Comparison of ENCODE assay signal across 11 cellular contexts in the genomic region with DNA sequence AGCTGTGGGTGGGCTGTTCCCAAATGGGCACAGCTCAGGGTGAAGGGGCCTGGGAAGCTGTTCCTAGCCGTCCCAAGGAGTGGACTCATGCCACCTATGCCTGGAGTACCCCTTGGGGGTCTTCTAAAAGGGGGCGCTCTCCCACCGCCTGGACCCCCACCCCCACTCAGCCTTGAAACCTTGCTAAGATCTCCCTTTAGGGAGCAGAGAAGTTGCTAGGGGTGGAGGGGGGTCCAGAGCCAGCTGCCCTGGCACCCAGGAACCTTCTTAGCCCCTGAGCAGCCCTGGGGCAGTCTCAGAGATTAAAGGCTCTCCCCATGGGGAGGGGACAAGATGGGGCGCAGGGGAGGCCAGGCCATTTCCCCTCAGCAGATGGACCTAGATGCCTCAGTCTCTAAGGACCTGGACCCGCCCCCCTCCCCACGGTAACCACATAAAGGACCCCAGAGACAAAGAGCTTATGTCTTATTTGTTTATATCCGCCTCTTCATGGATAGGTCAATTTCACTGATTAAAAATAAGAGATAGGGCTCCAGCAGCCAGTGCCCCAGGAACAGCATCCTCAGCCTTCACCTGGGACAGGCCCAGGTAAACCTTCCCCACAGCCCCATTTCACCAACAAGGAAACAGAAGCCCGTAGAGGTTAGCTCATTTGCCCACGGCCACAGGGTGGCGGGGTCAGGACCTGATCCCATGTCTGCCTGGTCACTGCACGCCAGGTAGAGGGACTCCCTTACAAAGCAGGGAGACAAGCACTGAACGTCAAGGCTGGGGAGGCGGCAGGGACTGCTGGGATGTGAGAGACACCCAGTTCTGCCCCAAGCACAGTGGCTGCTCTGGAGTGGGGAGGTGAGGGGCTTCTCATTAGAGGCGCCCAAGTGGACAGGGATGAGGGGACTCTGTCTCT. TPM values are rescaled to one million over a fixed set of nuclear protein-coding genes. Genes with fewer than 3 reads are reported as not detected.
DNase-seq lines count a peak whose midpoint lies in the region; ATAC-seq and TF ChIP-seq lines count a peak whose summit lies in the region.
"Had no signal": no experiment of that assay in that cellular context is flagged by ENCODE, and none has a peak within 500 bp of the region (broad histone marks: within the 10 kb centered on the region; RNA-seq: fewer than 3 reads in every experiment).

No MANE protein-coding gene starts in this region.

- peaks cover 54% of the 10 kb centered on the region for H3K79me2 ChIP-seq in GM23248 (ENCODE audit: insufficient read depth)

- H3K27me3 ChIP-seq in GM23248 (replicated peaks; ENCODE audit: insufficient read depth) (no peaks in the 10 kb centered on the region), layer of hippocampus (ENCODE audit: control insufficient read depth, insufficient read depth, low read length) (no peaks in the 10 kb centered on the region), skeletal muscle tissue (ENCODE audit: control insufficient read depth in 3 of 3, insufficient read depth in 3 of 3, low read length in 3 of 3) (no peaks in the 10 kb centered on the region)

- H3K4me2 ChIP-seq in GM23248 (ENCODE audit: unreplicated experiment), result no peak overlapping the region

- DNase-seq in GM23248, result no peak
- no peak for DNase-seq in astrocyte of the cerebellum (ENCODE audit: low read depth)
- no peak for DNase-seq in D341Med (ENCODE audit: low spot score)
- DNase-seq in stimulated activated CD4-positive, alpha-beta T cell treated with anti-CD3 and anti-CD28 coated beads, Interleukin-12 subunit alpha, Interleukin-12 subunit beta, amount 100 ng/mL, for 4 hours, result no peak
- DNase-seq: CD8-positive, alpha-beta memory T cell; central memory CD4-positive, alpha-beta T cell; NCI-H345 had no signal

- H3K36me3 ChIP-seq in GM23248 (ENCODE audit: low read depth) (no peaks in the 10 kb centered on the region), skeletal muscle tissue (ENCODE audit: control insufficient read depth in 3 of 3, insufficient read depth in 3 of 3, low read length in 3 of 3) (peaks cover 16 to 20% (median 18%) of the 10 kb centered on the region in 3 donors)

- no peak overlapping the region for H3K4me3 ChIP-seq in GM23248
- peak overlapping the region; percentile 17 for H3K4me3 ChIP-seq in astrocyte of the cerebellum (ENCODE audit: low read depth, low read length)
- H3K4me3 ChIP-seq in skeletal muscle tissue (ENCODE audit: low read length in 3 of 3), result peak overlapping the region in 1 of 3 donors; percentile 19

- WGBS in GM23248 (ENCODE audit: low coverage in 1 of 2, low lambda C conversion rate in 2 of 2, missing lambda C conversion rate in 2 of 2), 2 experiments, result 59 to 60% methylated on average over 11 to 14 of the region's 14 CpGs

- H3K9ac ChIP-seq in GM23248 (peak overlapping the region; percentile 95), skeletal muscle tissue (ENCODE audit: low read depth in 1 of 3, low read length in 3 of 3) (peak overlapping the region; percentile 12 to 57 (median 45))

- H3K9me3 ChIP-seq in GM23248 (ENCODE audit: low read depth) (no peaks in the 10 kb centered on the region), skeletal muscle tissue (ENCODE audit: control insufficient read depth in 3 of 3, low read length in 3 of 3) (no peaks in the 10 kb centered on the region)

- H3K27ac ChIP-seq in GM23248 (no peak overlapping the region), layer of hippocampus (ENCODE audit: low read depth, low read length) (peak overlapping the region; percentile 95), skeletal muscle tissue (ENCODE audit: low read depth, low read length) (peak overlapping the region; percentile 47)

- in situ Hi-C loops in GM23248 (cut with MboI) (no loop called here), astrocyte of the cerebellum (cut with HindIII; ENCODE audit: low sequenced_read_pairs) (no loop called here)

- H4K20me1 ChIP-seq in GM23248 (ENCODE audit: insufficient read depth), result no peaks in the 10 kb centered on the region

- ATAC-seq in GM21825 (IDR thresholded peaks at IDR 0.05; ENCODE audit: unreplicated experiment) (no peak), HG02759 (IDR thresholded peaks at IDR 0.05; ENCODE audit: unreplicated experiment) (no peak)

- no peak for TF ChIP-seq CTCF in astrocyte of the cerebellum (IDR thresholded peaks at IDR 0.05; ENCODE audit: low read depth, low read length, missing control alignments)

- peaks cover 8% of the 10 kb centered on the region for H3K4me1 ChIP-seq in GM23248 (ENCODE audit: insufficient read depth)
- H3K4me1 ChIP-seq in skeletal muscle tissue (ENCODE audit: control insufficient read depth in 3 of 3, insufficient read depth in 3 of 3, low read length in 3 of 3), result peaks cover 54 to 61% (median 55%) of the 10 kb centered on the region in 3 donors

- H2AFZ ChIP-seq in GM23248, result no peak overlapping the region

- no peaks in the 10 kb centered on the region for H3K9me2 ChIP-seq in GM23248 (ENCODE audit: insufficient read depth)

- H3F3A ChIP-seq in GM23248 (ENCODE audit: insufficient read depth), result no peaks in the 10 kb centered on the region

RNA-seq across cellular contexts. Expression of gene MTSS2, which starts 3.4 kb away (rescaled TPM):
- total RNA-seq in GM23248 (2014; rRNA removed; shearing (Covaris generic)), result 13.2 and 23.7 TPM in 2 replicates
- polyA plus RNA-seq in GM23248 (2016; fragmentation: Nextera tagmentation; extraction: Ambion mirVana), result 0.43 and 0.44 TPM in 2 replicates
- 18.8 TPM for total RNA-seq in skeletal muscle tissue
- polyA plus RNA-seq: CD8-positive, alpha-beta memory T cell had no signal

RNA-seq across cellular contexts. Expression of gene IL34, which starts 36.1 kb away (rescaled TPM):
- 1.0 TPM in 1 of 2 replicates, not detected in the other for total RNA-seq in GM23248 (2014; rRNA removed; shearing (Covaris generic))
- polyA plus RNA-seq in GM23248 (2016; fragmentation: Nextera tagmentation; extraction: Ambion mirVana), result 0.15 TPM in 1 of 2 replicates, not detected in the other
- total RNA-seq in skeletal muscle tissue, result 6.8 TPM
- total RNA-seq: CD8-positive, alpha-beta memory T cell had no signal
- polyA plus RNA-seq: CD8-positive, alpha-beta memory T cell had no signal
